Comparison of ENCODE assay signal across 20 cellular contexts in genomic region chr12:110037315-110037714, GRCh38. TPM values are rescaled to one million over a fixed set of nuclear protein-coding genes. Genes with fewer than 3 reads are reported as not detected.
DNase-seq lines count a peak whose midpoint lies in the region; ATAC-seq, FAIRE-seq and TF ChIP-seq lines count a peak whose summit lies in the region.
"Had no signal": no experiment of that assay in that cellular context is flagged by ENCODE, and none has a peak within 500 bp of the region (broad histone marks: within the 10 kb centered on the region; RNA-seq: fewer than 3 reads in every experiment).

No MANE protein-coding gene starts in this region.

- peak overlapping the region; percentile 75 for H3K27ac ChIP-seq in HepG2 (ENCODE audit: extremely low read length, insufficient read depth, low read length)
- H3K27ac ChIP-seq in right lobe of liver: no peak overlapping the region
- peak overlapping the region in 58 of 59 donors; percentile 48 to 95 (median 89) for H3K27ac ChIP-seq in dorsolateral prefrontal cortex
- peak overlapping the region; percentile 33 for H3K27ac ChIP-seq in upper lobe of right lung
- H3K27ac ChIP-seq: uterus had no signal

- TF ChIP-seq CTCF in HepG2 (CRISPR knock-in tag; IDR thresholded peaks at IDR 0.05) (no peak), right lobe of liver (IDR thresholded peaks at IDR 0.05) (no peak), dorsolateral prefrontal cortex (IDR thresholded peaks at IDR 0.05 in 54 of 56, conservative IDR thresholded peaks at IDR 0.05 in 2 of 56; ENCODE audit: low read depth in 1 of 56, partially characterized antibody in 56 of 56) (peak in 1 of 56 donors; percentile 15), nephron progenitor cell (IDR thresholded peaks at IDR 0.05) (no peak), upper lobe of right lung (IDR thresholded peaks at IDR 0.05) (no peak)

- H3K4me2 ChIP-seq in HepG2 (ENCODE audit: low read depth, low read length): no peak overlapping the region

- no peak for FAIRE-seq in HepG2 (lab: Jason Lieb, UNC)
- FAIRE-seq: endometrium had no signal

- H3K9me3 Mint-ChIP-seq in nephron progenitor cell: no peaks in the 10 kb centered on the region
- H3K9me3 Mint-ChIP-seq: neural crest cell, WTC11 had no signal

- no peaks in the 10 kb centered on the region for H3K27me3 Mint-ChIP-seq in nephron progenitor cell (ENCODE audit: low read depth, poor library complexity)
- H3K27me3 Mint-ChIP-seq: T-helper 17 cell had no signal

- H3K27ac Mint-ChIP-seq in nephron progenitor cell: peak overlapping the region; percentile 19

- peaks cover 43% of the 10 kb centered on the region for H3K36me3 Mint-ChIP-seq in nephron progenitor cell (ENCODE audit: low read depth)

- TF ChIP-seq RAD21 in HepG2 (CRISPR knock-in tag; IDR thresholded peaks at IDR 0.05): no peak

- H3K4me1 ChIP-seq in HepG2 (ENCODE audit: insufficient read depth, low read length) (peaks cover 81% of the 10 kb centered on the region), right lobe of liver (peaks cover 0 to 36% (median 18%) of the 10 kb centered on the region in 4 donors), upper lobe of right lung (peaks cover 17% of the 10 kb centered on the region)
- H3K4me1 ChIP-seq: uterus had no signal

- peaks cover 8 to 37% of the 10 kb centered on the region in 2 experiments for H3K36me3 ChIP-seq in HepG2 (replicated peaks in 1 of 2; ENCODE audit: control insufficient read depth in 1 of 2, insufficient read depth in 2 of 2, low read length in 2 of 2)
- peaks cover 0 to 29% (median 2%) of the 10 kb centered on the region in 4 donors for H3K36me3 ChIP-seq in right lobe of liver
- peaks cover 68% of the 10 kb centered on the region for H3K36me3 ChIP-seq in upper lobe of right lung
- H3K36me3 ChIP-seq: uterus had no signal

- intact Hi-C loops in HepG2 (cut with micrococcal nuclease; ENCODE audit: unreplicated experiment) (no loop called here), right lobe of liver (cut with DNase I) (no loop called here), dorsolateral prefrontal cortex (cut with DNase I) (loop anchor here in 1 of 2 donors (5.0 kb wide), 1 partner anchor 40 kb away; the partner anchor contains the start of genes ANKRD13A and GIT2), upper lobe of right lung (cut with DNase I) (no loop called here)

- H3K4me3 Mint-ChIP-seq in nephron progenitor cell: no peak overlapping the region
- H3K4me3 Mint-ChIP-seq: neural crest cell, WTC11 had no signal

- H3K9me3 ChIP-seq in HepG2 (ENCODE audit: low read length) (no peaks in the 10 kb centered on the region), right lobe of liver (no peaks in the 10 kb centered on the region), upper lobe of right lung (no peaks in the 10 kb centered on the region)
- H3K9me3 ChIP-seq: uterus had no signal

- no peak overlapping the region for H2AFZ ChIP-seq in HepG2 (ENCODE audit: low read length)

- 96% methylated on average over 3 of the region's 5 CpGs for WGBS in HepG2 (ENCODE audit: low lambda C conversion rate)
- 94% methylated on average over 4 of the region's 5 CpGs for WGBS in right lobe of liver (ENCODE audit: insufficient coverage, low coverage, low lambda C conversion rate, missing lambda C conversion rate)

- POLR2A ChIA-PET in HepG2 (lab: Yijun Ruan, JAX): interaction anchor here (0.9 to 2.0 kb wide), 6 partner anchors 23 to 211 kb away, joined by 3 to 12 read pairs (median 4); partner anchors contain the start of gene ANKRD13A

- DNase-seq in HepG2 (ENCODE audit: low spot score): no peak
- no peak for DNase-seq in right lobe of liver
- peak in 6 of 10 donors; percentile 40 to 75 (median 56) for DNase-seq in dorsolateral prefrontal cortex
- DNase-seq in nephron progenitor cell: no peak
- DNase-seq in upper lobe of right lung: no peak
- no peak for DNase-seq in central memory CD4-positive, alpha-beta T cell
- DNase-seq in dedifferentiated amniotic fluid mesenchymal stem cell (ENCODE audit: extremely low spot score): no peak
- DNase-seq: cerebellar nuclear complex; COR-L47; KG1; NCI-H1092 treated with DMSO at 0.1 percent for 48 hours; NCI-H526 treated with DMSO at 0.1 percent for 48 hours; retina; stimulated activated naive CD8-positive, alpha-beta T cell treated with anti-CD3 and anti-CD28 coated beads, Interleukin-15, Interleukin-2, amounts not matched to agents 100 U/mL and 50 U/mL, for 24 hours; T-helper 17 cell; uterus had no signal

- TF ChIP-seq POLR2A in HepG2 (IDR thresholded peaks at IDR 0.05; ENCODE audit: insufficient read depth in 1 of 2, low read depth in 2 of 2, low read length in 2 of 2) (no peak), right lobe of liver (IDR thresholded peaks at IDR 0.05) (no peak)

- ATAC-seq in HepG2: no peak
- no peak for ATAC-seq in right lobe of liver
- ATAC-seq in upper lobe of right lung: no peak
- no peak for ATAC-seq in GM19023 (IDR thresholded peaks at IDR 0.05; ENCODE audit: unreplicated experiment)
- ATAC-seq: stimulated activated naive CD8-positive, alpha-beta T cell treated with anti-CD3 and anti-CD28 coated beads, Interleukin-15, Interleukin-2, amounts not matched to agents 100 U/mL and 50 U/mL, for 24 hours; T-helper 17 cell had no signal

- H3K27me3 ChIP-seq in HepG2 (ENCODE audit: control insufficient read depth in 1 of 2, insufficient read depth in 2 of 2, low read length in 2 of 2) (no peaks in the 10 kb centered on the region), right lobe of liver (no peaks in the 10 kb centered on the region), dorsolateral prefrontal cortex (no peaks in the 10 kb centered on the region), upper lobe of right lung (no peaks in the 10 kb centered on the region)
- H3K27me3 ChIP-seq: uterus had no signal

- BruUV-seq in HepG2 (replicated peaks; lab: Mats Ljungman, UMichigan): no TSS peak

- peaks cover 11% of the 10 kb centered on the region for H3K79me2 ChIP-seq in HepG2 (ENCODE audit: insufficient read depth, low read length)

- CTCF ChIA-PET in HepG2 (lab: Yijun Ruan, JAX; ENCODE audit: low intra/inter-chr PET ratio, low total read pairs): no interaction called here

- TF ChIP-seq EP300 in HepG2 (IDR thresholded peaks at IDR 0.05; ENCODE audit: low read depth in 2 of 2, low read length in 2 of 2) (no peak), HepG2 (CRISPR knock-in tag; IDR thresholded peaks at IDR 0.05; ENCODE audit: borderline replicate concordance) (no peak)

- peaks cover 18% of the 10 kb centered on the region for H3K4me1 Mint-ChIP-seq in nephron progenitor cell

- H3K4me3 ChIP-seq in HepG2 (replicated peaks in 1 of 3; ENCODE audit: insufficient read depth in 1 of 3, low read depth in 2 of 3, low read length in 3 of 3): no peak overlapping the region
- H3K4me3 ChIP-seq in right lobe of liver: no peak overlapping the region
- H3K4me3 ChIP-seq in dorsolateral prefrontal cortex: no peak overlapping the region
- H3K4me3 ChIP-seq in upper lobe of right lung: no peak overlapping the region
- H3K4me3 ChIP-seq: uterus had no signal

- H4K20me1 ChIP-seq in HepG2 (ENCODE audit: insufficient read depth, low read length): no peaks in the 10 kb centered on the region

- H3K9ac ChIP-seq in HepG2 (ENCODE audit: insufficient read depth, low read depth, low read length): no peak overlapping the region

- in situ Hi-C loops in HepG2 (cut with HindIII; ENCODE audit: extremely low pct_ligation_motif_present, low pct_unique_long_range_greater_than_20kb): no loop called here

RNA-seq across cellular contexts. Expression of gene C12orf76, which starts 11.0 kb away (rescaled TPM):
- total RNA-seq in HepG2 (2016; rRNA removed; fragmentation: Illumina TruSeq; extraction: Trizol): 15.8 and 16.9 TPM in 2 replicates
- 6.8 and 8.8 TPM in 2 replicates for total RNA-seq in HepG2 (2016; cell fraction: cytosol; rRNA removed; fragmentation: Illumina TruSeq; extraction: Trizol; ENCODE audit: low read depth)
- total RNA-seq in HepG2 (2016; cell fraction: insoluble cytoplasmic fraction; rRNA removed; fragmentation: Illumina TruSeq; extraction: Trizol): 13.7 and 15.4 TPM in 2 replicates
- total RNA-seq in HepG2 (2016; cell fraction: membrane; rRNA removed; fragmentation: Illumina TruSeq; extraction: Trizol): 17.6 and 19.4 TPM in 2 replicates
- total RNA-seq in HepG2 (2016; cell fraction: nucleus; rRNA removed; fragmentation: Illumina TruSeq; extraction: Trizol): 13.3 and 15.3 TPM in 2 replicates
- 38.4 and 40.6 TPM in 2 replicates for polyA plus RNA-seq in HepG2 (2011; rRNA removed)
- 34.5 and 40.6 TPM in 2 replicates for polyA plus RNA-seq in HepG2 (2011; cell fraction: cytosol; rRNA removed)
- polyA plus RNA-seq in HepG2 (2011; cell fraction: nucleus; rRNA removed): 18.0 and 31.2 TPM in 2 replicates
- polyA plus RNA-seq in HepG2 (2012): 33.1 and 35.3 TPM in 2 replicates
- polyA plus RNA-seq in HepG2 (2016; cell fraction: cytosol; fragmentation: Illumina TruSeq; extraction: Trizol; ENCODE audit: low read depth): 9.1 and 11.1 TPM in 2 replicates
- 14.2 and 15.0 TPM in 2 replicates for polyA plus RNA-seq in HepG2 (2016; cell fraction: insoluble cytoplasmic fraction; fragmentation: Illumina TruSeq; extraction: Trizol; ENCODE audit: low read depth)
- polyA plus RNA-seq in HepG2 (2016; cell fraction: membrane; fragmentation: Illumina TruSeq; extraction: Trizol; ENCODE audit: low read depth): 15.2 and 16.5 TPM in 2 replicates
- polyA plus RNA-seq in HepG2 (2016; cell fraction: nucleus; fragmentation: Illumina TruSeq; extraction: Trizol; ENCODE audit: insufficient read depth, low read depth): 31.0 and 32.0 TPM in 2 replicates
- polyA minus RNA-seq in HepG2 (2011; rRNA and poly(A)+ RNA removed; ENCODE audit: low replicate concordance): 7.5 and 15.0 TPM in 2 replicates
- 17.7 and 19.8 TPM in 2 replicates for polyA minus RNA-seq in HepG2 (2011; cell fraction: cytosol; rRNA and poly(A)+ RNA removed)
- 12.7 and 15.9 TPM in 2 replicates for polyA minus RNA-seq in HepG2 (2011; cell fraction: nucleus; rRNA and poly(A)+ RNA removed)
- total RNA-seq in right lobe of liver: 10 to 100 TPM in 1 of 6 experiments, 1 to 10 TPM in 5; 3.0 to 10.1 (median 6.4) TPM
- total RNA-seq in dorsolateral prefrontal cortex: 100 to 1,000 TPM in 71 of 120 experiments, 10 to 100 TPM in 49; 66.2 to 164 (median 106) TPM
- total RNA-seq in upper lobe of right lung: 25.0 TPM

RNA-seq across cellular contexts. Expression of gene ANKRD13A, which starts 38.1 kb away (rescaled TPM):
- 34.1 and 40.7 TPM in 2 replicates for total RNA-seq in HepG2 (2016; rRNA removed; fragmentation: Illumina TruSeq; extraction: Trizol)
- 19.2 and 22.0 TPM in 2 replicates for total RNA-seq in HepG2 (2016; cell fraction: cytosol; rRNA removed; fragmentation: Illumina TruSeq; extraction: Trizol; ENCODE audit: low read depth)
- total RNA-seq in HepG2 (2016; cell fraction: insoluble cytoplasmic fraction; rRNA removed; fragmentation: Illumina TruSeq; extraction: Trizol): 35.8 and 44.1 TPM in 2 replicates
- 36.6 and 37.4 TPM in 2 replicates for total RNA-seq in HepG2 (2016; cell fraction: membrane; rRNA removed; fragmentation: Illumina TruSeq; extraction: Trizol)
- 27.2 and 29.0 TPM in 2 replicates for total RNA-seq in HepG2 (2016; cell fraction: nucleus; rRNA removed; fragmentation: Illumina TruSeq; extraction: Trizol)
- polyA plus RNA-seq in HepG2 (2011; rRNA removed): 41.6 and 51.0 TPM in 2 replicates
- 36.8 and 47.0 TPM in 2 replicates for polyA plus RNA-seq in HepG2 (2011; cell fraction: cytosol; rRNA removed)
- 90.0 and 92.3 TPM in 2 replicates for polyA plus RNA-seq in HepG2 (2011; cell fraction: nucleus; rRNA removed)
- 36.3 and 37.0 TPM in 2 replicates for polyA plus RNA-seq in HepG2 (2012)
- 6.9 and 7.4 TPM in 2 replicates for polyA plus RNA-seq in HepG2 (2016; cell fraction: cytosol; fragmentation: Illumina TruSeq; extraction: Trizol; ENCODE audit: low read depth)
- polyA plus RNA-seq in HepG2 (2016; cell fraction: insoluble cytoplasmic fraction; fragmentation: Illumina TruSeq; extraction: Trizol; ENCODE audit: low read depth): 32.2 and 35.3 TPM in 2 replicates
- polyA plus RNA-seq in HepG2 (2016; cell fraction: membrane; fragmentation: Illumina TruSeq; extraction: Trizol; ENCODE audit: low read depth): 19.0 and 20.8 TPM in 2 replicates
- 53.7 and 57.1 TPM in 2 replicates for polyA plus RNA-seq in HepG2 (2016; cell fraction: nucleus; fragmentation: Illumina TruSeq; extraction: Trizol; ENCODE audit: insufficient read depth, low read depth)
- polyA minus RNA-seq in HepG2 (2011; rRNA and poly(A)+ RNA removed; ENCODE audit: low replicate concordance): 40.3 and 72.5 TPM in 2 replicates
- polyA minus RNA-seq in HepG2 (2011; cell fraction: cytosol; rRNA and poly(A)+ RNA removed): 27.5 and 31.2 TPM in 2 replicates
- polyA minus RNA-seq in HepG2 (2011; cell fraction: nucleus; rRNA and poly(A)+ RNA removed): 41.3 and 58.9 TPM in 2 replicates
- total RNA-seq in right lobe of liver: 10 to 100 TPM; 14.4 to 33.7 (median 24.6) TPM
- total RNA-seq in dorsolateral prefrontal cortex: 10 to 100 TPM; 21.4 to 70.9 (median 41.3) TPM
- total RNA-seq in upper lobe of right lung: 54.0 TPM

RNA-seq across cellular contexts. Expression of gene GIT2, which starts 41.1 kb away (rescaled TPM):
- total RNA-seq in HepG2 (2016; rRNA removed; fragmentation: Illumina TruSeq; extraction: Trizol) (15.2 and 18.4 TPM in 2 replicates), right lobe of liver (10 to 100 TPM; 13.3 to 24.8 (median 16.8) TPM), dorsolateral prefrontal cortex (100 to 1,000 TPM in 4 of 120 experiments, 10 to 100 TPM in 116; 54.2 to 101 (median 79.0) TPM), upper lobe of right lung (52.1 TPM)
- total RNA-seq in HepG2 (2016; cell fraction: cytosol; rRNA removed; fragmentation: Illumina TruSeq; extraction: Trizol; ENCODE audit: low read depth): 6.4 and 7.3 TPM in 2 replicates
- 14.1 and 17.8 TPM in 2 replicates for total RNA-seq in HepG2 (2016; cell fraction: insoluble cytoplasmic fraction; rRNA removed; fragmentation: Illumina TruSeq; extraction: Trizol)
- 9.0 and 9.5 TPM in 2 replicates for total RNA-seq in HepG2 (2016; cell fraction: membrane; rRNA removed; fragmentation: Illumina TruSeq; extraction: Trizol)
- 31.9 and 34.5 TPM in 2 replicates for total RNA-seq in HepG2 (2016; cell fraction: nucleus; rRNA removed; fragmentation: Illumina TruSeq; extraction: Trizol)
- 18.7 and 19.8 TPM in 2 replicates for polyA plus RNA-seq in HepG2 (2011; rRNA removed)
- 9.5 and 12.3 TPM in 2 replicates for polyA plus RNA-seq in HepG2 (2011; cell fraction: cytosol; rRNA removed)
- polyA plus RNA-seq in HepG2 (2011; cell fraction: nucleus; rRNA removed): 50.5 and 56.5 TPM in 2 replicates
- polyA plus RNA-seq in HepG2 (2012): 14.5 and 15.2 TPM in 2 replicates
- 0.65 and 0.83 TPM in 2 replicates for polyA plus RNA-seq in HepG2 (2016; cell fraction: cytosol; fragmentation: Illumina TruSeq; extraction: Trizol; ENCODE audit: low read depth)
- 11.7 and 12.8 TPM in 2 replicates for polyA plus RNA-seq in HepG2 (2016; cell fraction: insoluble cytoplasmic fraction; fragmentation: Illumina TruSeq; extraction: Trizol; ENCODE audit: low read depth)
- 2.2 and 2.5 TPM in 2 replicates for polyA plus RNA-seq in HepG2 (2016; cell fraction: membrane; fragmentation: Illumina TruSeq; extraction: Trizol; ENCODE audit: low read depth)
- 59.1 and 66.0 TPM in 2 replicates for polyA plus RNA-seq in HepG2 (2016; cell fraction: nucleus; fragmentation: Illumina TruSeq; extraction: Trizol; ENCODE audit: insufficient read depth, low read depth)
- 26.7 and 35.9 TPM in 2 replicates for polyA minus RNA-seq in HepG2 (2011; rRNA and poly(A)+ RNA removed; ENCODE audit: low replicate concordance)
- polyA minus RNA-seq in HepG2 (2011; cell fraction: cytosol; rRNA and poly(A)+ RNA removed): 11.9 and 13.6 TPM in 2 replicates
- 90.6 and 102 TPM in 2 replicates for polyA minus RNA-seq in HepG2 (2011; cell fraction: nucleus; rRNA and poly(A)+ RNA removed)

Comparison
In these comparisons a context has a peak if more than half of its experiments do, and no peak if none do; other contexts are left out.
1. H3K27ac ChIP-seq: peak in HepG2 (single experiment), dorsolateral prefrontal cortex (58 of 59) and upper lobe of right lung (single experiment); none in right lobe of liver (0 of 3).
2. DNase-seq: peak in dorsolateral prefrontal cortex (6 of 10); none in HepG2 (single experiment), right lobe of liver (0 of 3), nephron progenitor cell (single experiment), upper lobe of right lung (single experiment), central memory CD4-positive, alpha-beta T cell (single experiment) and dedifferentiated amniotic fluid mesenchymal stem cell (single experiment).